ENCODE assay signal across 8 cellular contexts in the genomic region with DNA sequence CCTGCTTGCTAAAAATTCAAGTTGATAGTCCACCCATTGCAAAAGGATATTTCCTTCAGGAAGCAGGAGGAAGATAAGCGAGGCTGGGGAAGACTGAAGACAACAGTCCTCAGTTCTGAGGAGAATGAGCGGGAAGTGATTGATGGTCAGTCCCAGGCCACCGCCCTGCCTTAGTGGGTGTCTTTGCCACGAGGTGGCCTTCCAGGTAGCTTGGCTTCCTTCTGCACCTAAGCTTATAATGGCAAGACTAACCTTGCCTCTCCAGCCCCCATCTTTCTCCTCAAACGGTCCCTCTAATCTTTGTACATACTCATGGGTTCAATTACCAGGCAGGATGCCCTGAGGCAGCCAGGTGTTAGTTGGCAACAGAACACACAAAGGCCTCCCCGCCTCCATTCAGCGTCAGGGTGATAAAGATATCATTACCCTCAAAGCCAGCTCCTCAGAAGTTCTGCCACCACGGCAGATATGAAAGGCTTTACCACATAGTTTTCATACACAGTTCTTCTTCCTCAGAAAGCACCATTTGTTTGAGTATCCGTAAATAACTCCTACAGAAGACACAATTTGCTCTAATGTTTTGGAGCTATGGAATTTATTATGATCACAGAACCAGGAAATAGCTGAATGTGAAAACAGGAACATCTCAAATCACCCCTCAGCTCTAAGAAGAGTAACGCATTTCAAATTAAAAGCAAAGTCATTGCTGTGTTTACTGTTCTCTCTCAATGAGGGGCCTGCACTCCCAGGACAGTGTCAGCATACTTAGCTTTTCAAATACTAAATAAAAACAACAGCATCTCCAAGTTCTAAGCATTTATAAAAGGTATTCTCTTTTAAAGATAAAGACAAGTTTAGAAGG.
DNase-seq lines count a peak whose midpoint lies in the region; ATAC-seq lines count a peak whose summit lies in the region.

No MANE protein-coding gene starts in this region.

- H3K27me3 Mint-ChIP-seq in activated CD4-positive, alpha-beta T cell treated with anti-CD3 and anti-CD28 coated beads for 36 hours = no peaks in the 10 kb centered on the region

- POLR2A ChIA-PET in activated CD4-positive, alpha-beta T cell treated with anti-CD3 and anti-CD28 coated beads for 36 hours (lab: Charles Lee) = interaction anchor here (1.7 kb wide), 2 partner anchors 80 to 249 kb away, joined by 5 read pairs; a partner anchor contains a TSS

- no peaks in the 10 kb centered on the region for H3K36me3 Mint-ChIP-seq in activated CD4-positive, alpha-beta T cell treated with anti-CD3 and anti-CD28 coated beads for 36 hours (ENCODE audit: low read depth)

- intact Hi-C loops in activated CD4-positive, alpha-beta T cell treated with anti-CD3 and anti-CD28 coated beads for 36 hours (cut with DNase I, micrococcal nuclease) = loop anchor here (1.0 to 5.0 kb wide), 9 partner anchors 21 to 455 kb away; a partner anchor contains a TSS

- H3K4me3 Mint-ChIP-seq in activated CD4-positive, alpha-beta T cell treated with anti-CD3 and anti-CD28 coated beads for 36 hours = no peak overlapping the region

- H3K9me3 Mint-ChIP-seq in activated CD4-positive, alpha-beta T cell treated with anti-CD3 and anti-CD28 coated beads for 36 hours (ENCODE audit: low read depth) = no peaks in the 10 kb centered on the region

- CTCF ChIA-PET in activated CD4-positive, alpha-beta T cell treated with anti-CD3 and anti-CD28 coated beads for 36 hours (lab: Charles Lee) = interaction anchor here (0.6 to 6.7 kb wide), 33 partner anchors 8 to 259 kb away, joined by 3 to 53 read pairs (median 4); a partner anchor contains a TSS

- peak; percentile 60 for ATAC-seq in activated CD4-positive, alpha-beta T cell treated with anti-CD3 and anti-CD28 coated beads for 36 hours
- ATAC-seq in HG03460 (IDR thresholded peaks at IDR 0.05; ENCODE audit: unreplicated experiment) = peak; percentile 61

- peak; percentile 64 for DNase-seq in activated CD4-positive, alpha-beta T cell treated with anti-CD3 and anti-CD28 coated beads for 36 hours
- DNase-seq in activated CD4-positive, alpha-beta T cell treated with anti-CD3 and anti-CD28 coated beads for 1 hour = no peak
- DNase-seq in activated T-cell treated with anti-CD3 and anti-CD28 coated beads, Interleukin-2, amount 50 U/mL, for 48 hours = peak; percentile 48 to 50
- DNase-seq in stimulated activated CD4-positive, alpha-beta T cell treated with anti-CD3 and anti-CD28 coated beads, Interleukin-4, amount 100 ng/mL, for 24 hours = peak; percentile 42
- DNase-seq in NCI-H2029 treated with DMSO at 0.1 percent for 48 hours (lab: John Stamatoyannopoulos, UW) = no peak
- DNase-seq in NCI-H1048 (lab: John Stamatoyannopoulos, UW) = no peak
- no peak for DNase-seq in pons (ENCODE audit: low spot score)

- H3K4me1 Mint-ChIP-seq in activated CD4-positive, alpha-beta T cell treated with anti-CD3 and anti-CD28 coated beads for 36 hours = peaks cover 54% of the 10 kb centered on the region

- peak overlapping the region; percentile 79 for H3K27ac Mint-ChIP-seq in activated CD4-positive, alpha-beta T cell treated with anti-CD3 and anti-CD28 coated beads for 36 hours

Comparison
In these comparisons a context has a peak if more than half of its experiments do, and no peak if none do; other contexts are left out.
1. DNase-seq: peak in activated CD4-positive, alpha-beta T cell treated with anti-CD3 and anti-CD28 coated beads for 36 hours (single experiment), activated T-cell treated with anti-CD3 and anti-CD28 coated beads, Interleukin-2, amount 50 U/mL, for 48 hours (2 of 2) and stimulated activated CD4-positive, alpha-beta T cell treated with anti-CD3 and anti-CD28 coated beads, Interleukin-4, amount 100 ng/mL, for 24 hours (single experiment); none in activated CD4-positive, alpha-beta T cell treated with anti-CD3 and anti-CD28 coated beads for 1 hour (single experiment), NCI-H2029 treated with DMSO at 0.1 percent for 48 hours (single experiment), NCI-H1048 (single experiment) and pons (single experiment).